ENCODE assay signal across 17 cellular contexts in the genomic region with DNA sequence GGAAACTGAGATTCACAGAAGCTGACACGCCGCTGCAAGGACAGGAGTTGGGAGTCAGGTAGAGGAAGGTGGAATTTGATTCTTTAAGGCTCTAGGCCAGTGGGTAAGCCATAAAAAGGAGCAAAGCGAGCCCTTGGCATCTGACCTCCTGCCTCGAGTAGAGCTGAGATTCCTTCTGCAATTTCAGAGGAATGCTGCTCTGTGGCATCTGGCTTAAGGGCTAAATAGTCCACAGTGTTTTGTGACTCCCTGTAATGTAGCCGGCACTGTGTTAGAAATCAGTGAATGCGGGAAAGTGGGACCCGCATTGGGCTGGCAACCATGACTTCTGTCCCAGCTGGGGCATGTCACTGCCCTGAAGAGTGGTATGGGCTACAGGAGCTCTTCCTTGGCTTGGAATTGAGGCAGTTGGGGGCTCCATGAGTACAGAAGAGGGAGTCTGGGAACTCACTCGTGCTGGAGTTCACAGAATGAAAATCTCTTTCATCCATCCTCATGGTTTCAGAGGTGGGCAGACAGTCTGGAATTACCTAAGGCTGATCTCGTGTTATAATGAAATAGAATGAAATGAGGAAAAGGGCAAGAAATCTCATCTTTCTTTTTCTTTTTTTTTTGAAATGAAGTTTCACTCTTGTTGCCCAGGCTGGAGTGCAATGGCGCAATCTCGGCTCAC. TPM values are rescaled to one million over a fixed set of nuclear protein-coding genes. Genes with fewer than 3 reads are reported as not detected.
DNase-seq lines count a peak whose midpoint lies in the region; ATAC-seq and TF ChIP-seq lines count a peak whose summit lies in the region.
"Had no signal": no experiment of that assay in that cellular context is flagged by ENCODE, and none has a peak within 500 bp of the region (broad histone marks: within the 10 kb centered on the region; RNA-seq: fewer than 3 reads in every experiment).

No MANE protein-coding gene starts in this region.

- peak; percentile 10 for ATAC-seq in activated naive CD8-positive, alpha-beta T cell treated with anti-CD3 and anti-CD28 coated beads, Interleukin-2, amount 50 U/mL, for 24 hours
- ATAC-seq: A549 had no signal

- WGBS in endodermal cell (ENCODE audit: insufficient coverage in 1 of 2, insufficient read length in 1 of 2), 2 experiments, result 92 to 95% methylated on average over 10 to 11 of the region's 11 CpGs

- H3K27ac ChIP-seq in endodermal cell (ENCODE audit: low read depth, low read length) (no peak overlapping the region), caudate nucleus (ENCODE audit: low read depth, low read length) (no peak overlapping the region)
- H3K27ac ChIP-seq: 22Rv1, A549, C4-2B had no signal

- H3K4me1 ChIP-seq in endodermal cell (ENCODE audit: control insufficient read depth, insufficient read depth, low read length), result no peaks in the 10 kb centered on the region
- H3K4me1 ChIP-seq: A549 had no signal

- H3K9ac ChIP-seq in endodermal cell (ENCODE audit: extremely low read depth, low read length, poor library complexity, severe bottlenecking), result no peak overlapping the region

- H3K4me1 Mint-ChIP-seq in activated naive CD8-positive, alpha-beta T cell treated with anti-CD3 and anti-CD28 coated beads, Interleukin-2, amount 50 U/mL, for 24 hours, result no peaks in the 10 kb centered on the region
- no peaks in the 10 kb centered on the region for H3K4me1 Mint-ChIP-seq in activated naive CD8-positive, alpha-beta T cell treated with anti-CD3 and anti-CD28 coated beads for 36 hours
- H3K4me1 Mint-ChIP-seq in endodermal cell (no peaks in the 10 kb centered on the region), nephron progenitor cell (peaks cover 12% of the 10 kb centered on the region), osteocyte (ENCODE audit: unreplicated experiment) (no peaks in the 10 kb centered on the region)

- H3K27ac Mint-ChIP-seq in activated naive CD8-positive, alpha-beta T cell treated with anti-CD3 and anti-CD28 coated beads, Interleukin-2, amount 50 U/mL, for 24 hours, result no peak overlapping the region
- no peak overlapping the region for H3K27ac Mint-ChIP-seq in activated naive CD8-positive, alpha-beta T cell treated with anti-CD3 and anti-CD28 coated beads for 36 hours
- no peak overlapping the region for H3K27ac Mint-ChIP-seq in endodermal cell
- H3K27ac Mint-ChIP-seq in nephron progenitor cell, result peak overlapping the region; percentile 64
- H3K27ac Mint-ChIP-seq in osteocyte (ENCODE audit: unreplicated experiment), result no peak overlapping the region
- H3K27ac Mint-ChIP-seq: CD4-positive, alpha-beta T cell had no signal

- H3K9me3 ChIP-seq in endodermal cell (ENCODE audit: control insufficient read depth, low read length), result no peaks in the 10 kb centered on the region
- H3K9me3 ChIP-seq: A549, Caco-2 had no signal

- no peak for DNase-seq in activated naive CD8-positive, alpha-beta T cell treated with anti-CD3 and anti-CD28 coated beads, Interleukin-2, amount 50 U/mL, for 24 hours
- DNase-seq in activated naive CD8-positive, alpha-beta T cell treated with anti-CD3 and anti-CD28 coated beads for 36 hours, result no peak
- peak; percentile 39 for DNase-seq in endodermal cell
- DNase-seq in nephron progenitor cell, result no peak
- no peak for DNase-seq in caudate nucleus (lab: John Stamatoyannopoulos, UW)
- no peak for DNase-seq in osteocyte (ENCODE audit: extremely low spot score, unreplicated experiment)
- no peak for DNase-seq in GM19238 (ENCODE audit: insufficient read length, low spot score)
- DNase-seq: AML-193; CD4-positive, alpha-beta T cell; GDM1; HCEC 1CT had no signal

- no peaks in the 10 kb centered on the region for H3K9me3 Mint-ChIP-seq in activated naive CD8-positive, alpha-beta T cell treated with anti-CD3 and anti-CD28 coated beads, Interleukin-2, amount 50 U/mL, for 24 hours
- no peaks in the 10 kb centered on the region for H3K9me3 Mint-ChIP-seq in activated naive CD8-positive, alpha-beta T cell treated with anti-CD3 and anti-CD28 coated beads for 36 hours
- H3K9me3 Mint-ChIP-seq in endodermal cell (peaks cover 4% of the 10 kb centered on the region), nephron progenitor cell (peaks cover 7% of the 10 kb centered on the region), osteocyte (ENCODE audit: unreplicated experiment) (no peaks in the 10 kb centered on the region)
- H3K9me3 Mint-ChIP-seq: CD4-positive, alpha-beta T cell had no signal

- no peaks in the 10 kb centered on the region for H3K36me3 ChIP-seq in endodermal cell (ENCODE audit: control insufficient read depth, insufficient read depth, low read length)

- no peak for TF ChIP-seq CTCF in endodermal cell (conservative IDR thresholded peaks at IDR 0.05)
- TF ChIP-seq CTCF in nephron progenitor cell (IDR thresholded peaks at IDR 0.05), result no peak
- TF ChIP-seq CTCF in osteocyte (IDR thresholded peaks at IDR 0.05), result no peak

- H3K27me3 ChIP-seq in endodermal cell (ENCODE audit: control insufficient read depth, insufficient read depth, low read length, poor library complexity, severe bottlenecking), result no peaks in the 10 kb centered on the region

- H3K4me3 Mint-ChIP-seq in activated naive CD8-positive, alpha-beta T cell treated with anti-CD3 and anti-CD28 coated beads, Interleukin-2, amount 50 U/mL, for 24 hours, result no peak overlapping the region
- no peak overlapping the region for H3K4me3 Mint-ChIP-seq in activated naive CD8-positive, alpha-beta T cell treated with anti-CD3 and anti-CD28 coated beads for 36 hours
- H3K4me3 Mint-ChIP-seq in endodermal cell, result no peak overlapping the region
- H3K4me3 Mint-ChIP-seq in nephron progenitor cell, result no peak overlapping the region
- H3K4me3 Mint-ChIP-seq in osteocyte (ENCODE audit: unreplicated experiment), result no peak overlapping the region
- H3K4me3 Mint-ChIP-seq: CD4-positive, alpha-beta T cell had no signal

- peaks cover 3% of the 10 kb centered on the region for H3K27me3 Mint-ChIP-seq in activated naive CD8-positive, alpha-beta T cell treated with anti-CD3 and anti-CD28 coated beads, Interleukin-2, amount 50 U/mL, for 24 hours
- H3K27me3 Mint-ChIP-seq in activated naive CD8-positive, alpha-beta T cell treated with anti-CD3 and anti-CD28 coated beads for 36 hours, result peaks cover 12% of the 10 kb centered on the region
- H3K27me3 Mint-ChIP-seq in endodermal cell (ENCODE audit: insufficient read depth) (no peaks in the 10 kb centered on the region), nephron progenitor cell (ENCODE audit: low read depth, poor library complexity) (peaks cover 7% of the 10 kb centered on the region), osteocyte (ENCODE audit: unreplicated experiment) (peaks cover 17% of the 10 kb centered on the region)

- H3K4me3 ChIP-seq in endodermal cell (ENCODE audit: low read length), result no peak overlapping the region
- H3K4me3 ChIP-seq: A549 had no signal

- no peaks in the 10 kb centered on the region for H3K36me3 Mint-ChIP-seq in activated naive CD8-positive, alpha-beta T cell treated with anti-CD3 and anti-CD28 coated beads, Interleukin-2, amount 50 U/mL, for 24 hours (ENCODE audit: low read depth)
- H3K36me3 Mint-ChIP-seq in activated naive CD8-positive, alpha-beta T cell treated with anti-CD3 and anti-CD28 coated beads for 36 hours, result no peaks in the 10 kb centered on the region
- no peaks in the 10 kb centered on the region for H3K36me3 Mint-ChIP-seq in endodermal cell (ENCODE audit: low read depth)
- H3K36me3 Mint-ChIP-seq in nephron progenitor cell (ENCODE audit: low read depth), result no peaks in the 10 kb centered on the region
- H3K36me3 Mint-ChIP-seq in osteocyte (ENCODE audit: unreplicated experiment), result no peaks in the 10 kb centered on the region

RNA-seq across cellular contexts. Expression of gene MYCN, which starts 12.7 kb away (rescaled TPM):
- under 1 TPM in 1 of 2 experiments, not detected in 1; 0.16 TPM for total RNA-seq in activated naive CD8-positive, alpha-beta T cell treated with anti-CD3 and anti-CD28 coated beads for 36 hours
- 10 to 100 TPM; 36.8 to 52.3 TPM for total RNA-seq in endodermal cell
- 75.7 TPM for polyA plus RNA-seq in endodermal cell (2013, experiment 1 of 2)
- polyA plus RNA-seq in endodermal cell (2013, experiment 2 of 2), result 74.7 TPM
- 0.24 and 0.54 TPM in 2 replicates for total RNA-seq in osteocyte
- total RNA-seq: HT-29 had no signal
- polyA plus RNA-seq: A549, BJ had no signal

Comparison
In these comparisons a context has a peak if more than half of its experiments do, and no peak if none do; other contexts are left out.
1. RNA of gene MYCN, which starts 12.7 kb away (total RNA-seq): 36.8 to 52.3 TPM in endodermal cell; 0.24 to 0.54 TPM in osteocyte and 0.16 TPM in activated naive CD8-positive, alpha-beta T cell treated with anti-CD3 and anti-CD28 coated beads for 36 hours; every median in the first group is over 10 times any median in the second.